5 cellular contexts compared by ENCODE assay signal in the genomic region with DNA sequence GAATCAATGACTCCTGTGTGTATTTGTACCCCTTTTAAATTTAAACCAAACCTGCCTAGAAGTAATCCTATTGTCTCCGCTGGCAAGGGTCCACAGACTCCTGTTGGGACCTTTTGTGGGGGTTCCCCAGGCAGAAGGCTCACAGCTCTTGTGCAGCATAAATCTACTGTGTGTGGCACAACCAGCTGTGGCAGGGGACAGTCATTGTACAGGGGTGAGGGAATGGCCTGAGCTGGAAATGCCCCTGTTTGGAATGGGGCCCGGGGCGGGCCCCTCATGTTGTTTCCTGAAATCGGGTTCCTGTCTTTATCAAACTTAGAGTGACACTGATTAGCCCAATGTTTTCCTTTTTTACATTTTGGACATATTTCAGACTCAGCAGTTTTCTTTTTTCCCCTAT.
DNase-seq lines count a peak whose midpoint lies in the region; ATAC-seq and TF ChIP-seq lines count a peak whose summit lies in the region.
"Not testable (repeated sequence)": the region's sequence is repeated elsewhere in the genome, so short reads cannot be mapped to it uniquely, and the experiment has no call there.

No MANE protein-coding gene starts in this region.

- TF ChIP-seq CTCF in A673 (conservative IDR thresholded peaks at IDR 0.05; ENCODE audit: low read depth, low read length); heart right ventricle (IDR thresholded peaks at IDR 0.05); neural crest cell (conservative IDR thresholded peaks at IDR 0.05); spleen (IDR thresholded peaks at IDR 0.05 in 8 of 11, conservative IDR thresholded peaks at IDR 0.05 in 3 of 11): not testable (repeated sequence)

- not testable (repeated sequence) for H3K9me3 Mint-ChIP-seq in activated CD4-positive, alpha-beta T cell treated with anti-CD3 and anti-CD28 coated beads, Interleukin-2, amount 10 ng/mL, durations not matched to agents 24 days and 14 days
- peaks cover 15% of the 10 kb centered on the region for H3K9me3 Mint-ChIP-seq in neural crest cell

- H3K4me3 Mint-ChIP-seq in activated CD4-positive, alpha-beta T cell treated with anti-CD3 and anti-CD28 coated beads, Interleukin-2, amount 10 ng/mL, durations not matched to agents 24 days and 14 days; neural crest cell: not testable (repeated sequence)

- POLR2A ChIA-PET in A673 (lab: Charles Lee; ENCODE audit: low non-redundant PET) = interaction anchor here (0.6 to 0.7 kb wide), 2 partner anchors 81 to 923 kb away, joined by 3 read pairs; no protein-coding TSS in a partner anchor

- not testable (repeated sequence) for H3K4me3 ChIP-seq in A673 (ENCODE audit: low read depth, low read length, poor library complexity, severe bottlenecking); heart right ventricle; spleen

- H3K27me3 Mint-ChIP-seq in activated CD4-positive, alpha-beta T cell treated with anti-CD3 and anti-CD28 coated beads, Interleukin-2, amount 10 ng/mL, durations not matched to agents 24 days and 14 days; neural crest cell (ENCODE audit: low read depth): not testable (repeated sequence)

- DNase-seq in A673 (ENCODE audit: low spot score) (peak; percentile 71), heart right ventricle (peak; percentile 5 to 13)
- peak; percentile 14 for DNase-seq in activated CD4-positive, alpha-beta T cell treated with anti-CD3 and anti-CD28 coated beads, Interleukin-2, amount 10 ng/mL, durations not matched to agents 24 days and 14 days
- not testable (repeated sequence) for DNase-seq in neural crest cell (ENCODE audit: low read depth, low spot score); spleen

- not testable (repeated sequence) for H3K4me1 Mint-ChIP-seq in activated CD4-positive, alpha-beta T cell treated with anti-CD3 and anti-CD28 coated beads, Interleukin-2, amount 10 ng/mL, durations not matched to agents 24 days and 14 days; neural crest cell

- peaks cover 19% of the 10 kb centered on the region for H3K4me1 ChIP-seq in A673 (ENCODE audit: insufficient read depth, low read length, poor library complexity, severe bottlenecking)
- not testable (repeated sequence) for H3K4me1 ChIP-seq in heart right ventricle, spleen

- H3K36me3 ChIP-seq in A673 (ENCODE audit: insufficient read depth, low read length, poor library complexity, severe bottlenecking); heart right ventricle; spleen: not testable (repeated sequence)

- TF ChIP-seq POLR2A in spleen (IDR thresholded peaks at IDR 0.05) = not testable (repeated sequence)

- not testable (repeated sequence) for H3K27me3 ChIP-seq in A673 (replicated peaks; ENCODE audit: insufficient read depth, low read depth, low read length, poor library complexity); heart right ventricle; spleen (replicated peaks in 1 of 7)

- 60 to 62% methylated on average over 4 of the region's 4 CpGs for WGBS in heart right ventricle, 2 donors
- WGBS in spleen, 5 donors = 38 to 60% (median 56%) methylated on average over 4 of the region's 4 CpGs

- H3K27ac ChIP-seq in A673 (ENCODE audit: low read depth, low read length, poor library complexity, severe bottlenecking) (peak overlapping the region; percentile 90), heart right ventricle (peak overlapping the region in 2 of 10 donors; percentile 9 to 21), spleen (peak overlapping the region in 5 of 8 donors; percentile 15 to 42 (median 24))

- CTCF ChIA-PET in A673 (lab: Charles Lee) = not testable (repeated sequence)

- peaks cover 29% of the 10 kb centered on the region for H3K9me3 ChIP-seq in A673 (ENCODE audit: low read depth, low read length, poor library complexity, severe bottlenecking)
- peaks cover 0 to 18% (median 0%) of the 10 kb centered on the region in 11 donors for H3K9me3 ChIP-seq in heart right ventricle
- H3K9me3 ChIP-seq in spleen = peaks cover 0 to 28% (median 19%) of the 10 kb centered on the region in 8 donors

- not testable (repeated sequence) for H3K27ac Mint-ChIP-seq in activated CD4-positive, alpha-beta T cell treated with anti-CD3 and anti-CD28 coated beads, Interleukin-2, amount 10 ng/mL, durations not matched to agents 24 days and 14 days
- H3K27ac Mint-ChIP-seq in neural crest cell (ENCODE audit: unreplicated experiment) = peak overlapping the region; percentile 65

- not testable (repeated sequence) for H3K36me3 Mint-ChIP-seq in activated CD4-positive, alpha-beta T cell treated with anti-CD3 and anti-CD28 coated beads, Interleukin-2, amount 10 ng/mL, durations not matched to agents 24 days and 14 days (ENCODE audit: low read depth); neural crest cell (ENCODE audit: low read depth)

- not testable (repeated sequence) for ATAC-seq in heart right ventricle

- BruUV-seq in A673 (replicated peaks; lab: Mats Ljungman, UMichigan) = not testable (repeated sequence)

- intact Hi-C loops in A673 (cut with micrococcal nuclease; ENCODE audit: unreplicated experiment); activated CD4-positive, alpha-beta T cell treated with anti-CD3 and anti-CD28 coated beads, Interleukin-2, amount 10 ng/mL, durations not matched to agents 24 days and 14 days (cut with micrococcal nuclease); heart right ventricle (cut with DNase I); spleen (cut with DNase I; ENCODE audit: low total_unique reads): not testable (repeated sequence)
